In genomic region chr18:21704603-21705364, GRCh38 we compare ENCODE assay signal across 8 cellular contexts. TPM values are rescaled to one million over a fixed set of nuclear protein-coding genes. Genes with fewer than 3 reads are reported as not detected.
DNase-seq lines count a peak whose midpoint lies in the region; ATAC-seq, FAIRE-seq and TF ChIP-seq lines count a peak whose summit lies in the region.

ABHD3 (minus strand) TSS chr18:21704774; CDS start chr18:21704665, 109 bp downstream.

- peak within 1 kb of the TSS; percentile 96 for H3K4me2 ChIP-seq in keratinocyte (ENCODE audit: control insufficient read depth, extremely low read depth, insufficient read depth, low read depth, low read length)

- TF ChIP-seq CTCF in AG09309 (IDR thresholded peaks at IDR 0.05; ENCODE audit: control insufficient read depth, insufficient read depth, low read depth, low read length, missing control alignments) (peak; percentile 43), keratinocyte (optimal IDR thresholded peaks at IDR 0.05 in 1 of 3, IDR thresholded peaks at IDR 0.05 in 1 of 3, conservative IDR thresholded peaks at IDR 0.05 in 1 of 3; ENCODE audit: extremely low read depth in 1 of 3, insufficient read depth in 2 of 3, low read length in 3 of 3) (peak in 2 of 3 experiments; percentile 28 to 59)

- no peaks in the 10 kb centered on the region for H3K9me1 ChIP-seq in keratinocyte (ENCODE audit: control insufficient read depth, extremely low read depth, insufficient read depth, low read length)

- dilution Hi-C loops in keratinocyte (cut with MboI; ENCODE audit: extremely low pct_ligation_motif_present, low sequenced_read_pairs) = no loop called here

- H3K9me3 ChIP-seq in keratinocyte (ENCODE audit: control insufficient read depth, low read depth, low read length) = no peaks in the 10 kb centered on the region

- H4K20me1 ChIP-seq in keratinocyte (ENCODE audit: control insufficient read depth, extremely low read depth, insufficient read depth, low read length) = no peaks in the 10 kb centered on the region

- DNase-seq in AG09309 (ENCODE audit: low read depth) (peak; percentile 35), NCI-H2227 treated with DMSO at 0.1 percent for 48 hours (lab: John Stamatoyannopoulos, UW) (peak; percentile 91), keratinocyte (ENCODE audit: low read depth, low spot score) (no peak)
- peak; percentile 78 to 89 (median 80) for DNase-seq in activated CD4-positive, CD25-positive, alpha-beta regulatory T cell (lab: John Stamatoyannopoulos, UW)
- peak; percentile 92 for DNase-seq in central memory CD4-positive, alpha-beta T cell
- DNase-seq in stimulated activated CD4-positive, alpha-beta T cell treated with anti-CD3 and anti-CD28 coated beads, Interleukin-15, amount 100 ng/mL, for 1 hour (ENCODE audit: low read depth in 1 of 2, low spot score in 1 of 2) = peak; percentile 84 to 86

- no peaks in the 10 kb centered on the region for H3K27me3 ChIP-seq in keratinocyte (ENCODE audit: control insufficient read depth, extremely low read depth, insufficient read depth, low read length)

- no peak for FAIRE-seq in keratinocyte (lab: Jason Lieb, UNC)

- H3K36me3 ChIP-seq in keratinocyte (ENCODE audit: control insufficient read depth in 2 of 2, extremely low read depth in 1 of 2, insufficient read depth in 2 of 2, low read length in 2 of 2) = peaks cover 2 to 9% of the 10 kb centered on the region in 2 experiments

- ATAC-seq in GM18907 (IDR thresholded peaks at IDR 0.05; ENCODE audit: unreplicated experiment) = peak; percentile 92
- ATAC-seq in HG03159 (IDR thresholded peaks at IDR 0.05; ENCODE audit: unreplicated experiment) = peak; percentile 91

- H3K9ac ChIP-seq in keratinocyte (ENCODE audit: control insufficient read depth, extremely low read depth, insufficient read depth, low read length) = peak within 1 kb of the TSS; percentile 85

- H3K4me3 ChIP-seq in AG09309 (ENCODE audit: control insufficient read depth, low read depth, low read length) (peak within 1 kb of the TSS; percentile 84), keratinocyte (ENCODE audit: control insufficient read depth in 2 of 3, extremely low read depth in 1 of 3, insufficient read depth in 2 of 3, low read depth in 1 of 3, low read length in 3 of 3) (peak within 1 kb of the TSS; percentile 59 to 81 (median 61))

- H2AFZ ChIP-seq in keratinocyte (ENCODE audit: control insufficient read depth, low read length) = peak within 1 kb of the TSS; percentile 97

- H3K4me1 ChIP-seq in keratinocyte (ENCODE audit: control insufficient read depth, extremely low read depth, insufficient read depth, low read length) = peaks cover 9% of the 10 kb centered on the region

- peak within 1 kb of the TSS; percentile 74 for H3K27ac ChIP-seq in keratinocyte (ENCODE audit: control insufficient read depth, insufficient read depth, low read length)

- peaks cover 4% of the 10 kb centered on the region for H3K79me2 ChIP-seq in keratinocyte (ENCODE audit: control insufficient read depth, insufficient read depth, low read length)

RNA-seq across cellular contexts. Expression of gene ABHD3, which starts in this region (rescaled TPM):
- 17.2 to 31.6 TPM (median 18.1 TPM) in 3 replicates for polyA plus RNA-seq in keratinocyte
- 5.7 TPM for polyA plus RNA-seq in keratinocyte (2011; ENCODE audit: low read depth)
- 7.3 and 15.5 TPM in 2 replicates for polyA plus RNA-seq in keratinocyte (2011; cell fraction: cytosol; rRNA removed)
- 46.2 and 58.0 TPM in 2 replicates for polyA plus RNA-seq in keratinocyte (2011; cell fraction: nucleus; rRNA removed)
- polyA plus RNA-seq in keratinocyte (2012; ENCODE audit: low replicate concordance) = 14.4 and 16.0 TPM in 2 replicates
- 3.3 to 21.7 TPM (median 12.0 TPM) in 3 replicates for polyA minus RNA-seq in keratinocyte
- polyA minus RNA-seq in keratinocyte (2011; cell fraction: cytosol; rRNA and poly(A)+ RNA removed) = 8.6 TPM
- 17.2 and 42.8 TPM in 2 replicates for polyA minus RNA-seq in keratinocyte (2011; cell fraction: nucleus; rRNA and poly(A)+ RNA removed)
